ENCODE assay signal across 9 cellular contexts in genomic region chr15:81336568-81336967, GRCh38. TPM values are rescaled to one million over a fixed set of nuclear protein-coding genes. Genes with fewer than 3 reads are reported as not detected.
DNase-seq lines count a peak whose midpoint lies in the region; ATAC-seq and TF ChIP-seq lines count a peak whose summit lies in the region.
"Had no signal": no experiment of that assay in that cellular context is flagged by ENCODE, and none has a peak within 500 bp of the region (broad histone marks: within the 10 kb centered on the region; RNA-seq: fewer than 3 reads in every experiment).

No MANE protein-coding gene starts in this region.

- H2AFZ ChIP-seq in SU-DHL-6 (ENCODE audit: low read depth, low read length, severe bottlenecking), result no peak overlapping the region

- H3K79me2 ChIP-seq in SU-DHL-6 (ENCODE audit: insufficient read depth, low read length), result no peaks in the 10 kb centered on the region

- no peaks in the 10 kb centered on the region for H3K36me3 ChIP-seq in SU-DHL-6 (ENCODE audit: low read length)

- no peaks in the 10 kb centered on the region for H3K9me3 ChIP-seq in SU-DHL-6 (ENCODE audit: insufficient read depth, low read length)

- H3K27ac ChIP-seq in SU-DHL-6 (ENCODE audit: low read depth, low read length), result no peak overlapping the region

- in situ Hi-C loops in GM13977 (cut with MboI; ENCODE audit: low pct_unique_long_range_greater_than_20kb, low sequenced_read_pairs, unreplicated experiment), result loop anchor here (5.0 kb wide), 1 partner anchor 59 kb away; no protein-coding TSS in a partner anchor

- H3K4me3 ChIP-seq in SU-DHL-6 (ENCODE audit: insufficient read depth, low read length, poor library complexity, severe bottlenecking), result no peak overlapping the region
- H3K4me3 ChIP-seq in fibroblast of villous mesenchyme (ENCODE audit: low read depth, low read length), result no peak overlapping the region

- H3K4me2 ChIP-seq in SU-DHL-6 (ENCODE audit: low read depth, low read length, poor library complexity, severe bottlenecking), result no peak overlapping the region

- ATAC-seq in HG03045 (IDR thresholded peaks at IDR 0.05; ENCODE audit: unreplicated experiment), result no peak

- H3K9me2 ChIP-seq in SU-DHL-6 (replicated peaks; ENCODE audit: insufficient read depth, low read length), result no peaks in the 10 kb centered on the region

- H3K9ac ChIP-seq in SU-DHL-6 (ENCODE audit: low read length), result no peak overlapping the region

- H3K27me3 ChIP-seq in SU-DHL-6 (ENCODE audit: low read length), result no peaks in the 10 kb centered on the region

- no peaks in the 10 kb centered on the region for H4K20me1 ChIP-seq in SU-DHL-6 (ENCODE audit: low read depth, low read length)

- no peaks in the 10 kb centered on the region for H3F3A ChIP-seq in SU-DHL-6 (ENCODE audit: insufficient read depth)

- TF ChIP-seq CTCF in GM13977 (IDR thresholded peaks at IDR 0.05; ENCODE audit: extremely low read depth, insufficient read depth, missing control alignments) (peak; percentile 51), SU-DHL-6 (IDR thresholded peaks at IDR 0.05; ENCODE audit: insufficient read depth, low read length, poor library complexity, severe bottlenecking) (peak; percentile 40), fibroblast of villous mesenchyme (IDR thresholded peaks at IDR 0.05; ENCODE audit: insufficient read depth, low read depth, low read length) (peak; percentile 64)

- DNase-seq in AG08396 (ENCODE audit: low spot score) (peak; percentile 12), GM13977 (ENCODE audit: low spot score) (peak; percentile 39), fibroblast of villous mesenchyme (ENCODE audit: low read depth) (peak; percentile 62), foreskin melanocyte (no peak), T1000 (lab: John Stamatoyannopoulos, UW) (no peak), mucosa of gallbladder (ENCODE audit: low spot score) (no peak)

RNA-seq across cellular contexts. Expression of gene STARD5, which starts 12.6 kb away (rescaled TPM):
- 9.3 and 14.7 TPM in 2 replicates for total RNA-seq in fibroblast of villous mesenchyme
- total RNA-seq in mucosa of gallbladder, result 6.7 TPM

RNA-seq across cellular contexts. Expression of gene TMC3, which starts 37.4 kb away (rescaled TPM):
- not detected in 2 replicates for total RNA-seq in fibroblast of villous mesenchyme
- total RNA-seq in mucosa of gallbladder, result 0.06 TPM
- total RNA-seq: H1 had no signal

Comparison
In these comparisons a context has a peak if more than half of its experiments do, and no peak if none do; other contexts are left out.
1. DNase-seq: peak in AG08396 (single experiment), GM13977 (single experiment) and fibroblast of villous mesenchyme (single experiment); none in foreskin melanocyte (single experiment), T1000 (single experiment) and mucosa of gallbladder (single experiment).
2. Peak in every context shown above with its lines, with median percentiles within 50 percentile points of each other: CTCF ChIP-seq.